Comparison of ENCODE assay signal across 8 cellular contexts in genomic region chr14:22587677-22588418, GRCh38. TPM values are rescaled to one million over a fixed set of nuclear protein-coding genes. Genes with fewer than 3 reads are reported as not detected.
DNase-seq lines count a peak whose midpoint lies in the region; ATAC-seq and TF ChIP-seq lines count a peak whose summit lies in the region.
"Not testable (repeated sequence)": the region's sequence is repeated elsewhere in the genome, so short reads cannot be mapped to it uniquely, and the experiment has no call there.

No MANE protein-coding gene starts in this region.

- 0 out of 4 replicates have a peak overlapping the region, but pooled peaks of 1 of the 2 experiments have one; percentile 75 for H4K8ac ChIP-seq in IMR-90 (ENCODE audit: low read depth in 2 of 2, low read length in 2 of 2)

- not testable (repeated sequence) for H2AFZ ChIP-seq in IMR-90 (replicated peaks; ENCODE audit: low read length, poor library complexity); neuron (ENCODE audit: low read depth, low read length)

- H2BK5ac ChIP-seq in IMR-90 (ENCODE audit: low read depth, low read length, poor library complexity, severe bottlenecking) = not testable (repeated sequence)

- H3K56ac ChIP-seq in IMR-90 (ENCODE audit: extremely low read depth, insufficient read depth, low read length) = peak overlapping the region; percentile 88; the same call in 1 of the 2 replicates

- peaks cover 35% of the 10 kb centered on the region for H3K36me3 Mint-ChIP-seq in CD8-positive, alpha-beta T cell
- peaks cover 18% of the 10 kb centered on the region for H3K36me3 Mint-ChIP-seq in T-cell
- peaks cover 17% of the 10 kb centered on the region for H3K36me3 Mint-ChIP-seq in activated naive CD8-positive, alpha-beta T cell treated with anti-CD3 and anti-CD28 coated beads, Interleukin-2, amount 10 ng/mL, durations not matched to agents 7 days and 5 days

- in situ Hi-C loops in IMR-90 (cut with MboI; ENCODE audit: low sequenced_read_pairs) = loop anchor here (10.0 kb wide), 1 partner anchor 257 kb away; no protein-coding TSS in a partner anchor

- H2AK5ac ChIP-seq in IMR-90 (ENCODE audit: low read depth, low read length) = 0 out of 2 replicates have a peak overlapping the region, but pooled peaks have one; percentile 49

- H3K27me3 Mint-ChIP-seq in CD8-positive, alpha-beta T cell (ENCODE audit: low read depth); T-cell; activated naive CD8-positive, alpha-beta T cell treated with anti-CD3 and anti-CD28 coated beads, Interleukin-2, amount 10 ng/mL, durations not matched to agents 7 days and 5 days: not testable (repeated sequence)

- peaks cover 59% of the 10 kb centered on the region for H3K4me1 ChIP-seq in CD8-positive, alpha-beta T cell (ENCODE audit: insufficient read depth, low read length)
- not testable (repeated sequence) for H3K4me1 ChIP-seq in IMR-90 (ENCODE audit: control insufficient read depth, insufficient read depth, low read length); iPS-20b (ENCODE audit: insufficient read depth, low read length)
- H3K4me1 ChIP-seq in endocrine pancreas (ENCODE audit: control insufficient read depth, insufficient read depth, low read length) (peaks cover 20% of the 10 kb centered on the region), neuron (ENCODE audit: insufficient read depth, low read length) (peaks cover 17% of the 10 kb centered on the region), testis (peaks cover 17% of the 10 kb centered on the region)

- H4K20me1 ChIP-seq in IMR-90 (ENCODE audit: insufficient read depth, low read length) = peaks cover 15% of the 10 kb centered on the region

- not testable (repeated sequence) for H3K4ac ChIP-seq in IMR-90 (ENCODE audit: low read depth, low read length)

- H4K5ac ChIP-seq in IMR-90 (ENCODE audit: low read depth, low read length) = not testable (repeated sequence)

- peaks cover 63% of the 10 kb centered on the region for H3K4me1 Mint-ChIP-seq in CD8-positive, alpha-beta T cell (ENCODE audit: low read depth)
- H3K4me1 Mint-ChIP-seq in T-cell = peaks cover 73 to 76% (median 74%) of the 10 kb centered on the region in 3 donors
- peaks cover 55% of the 10 kb centered on the region for H3K4me1 Mint-ChIP-seq in activated naive CD8-positive, alpha-beta T cell treated with anti-CD3 and anti-CD28 coated beads, Interleukin-2, amount 10 ng/mL, durations not matched to agents 7 days and 5 days

- H2BK15ac ChIP-seq in IMR-90 (ENCODE audit: low read depth, low read length) = not testable (repeated sequence)

- POLR2A ChIA-PET in CD8-positive, alpha-beta T cell (lab: Charles Lee) = interaction anchor here (1.6 to 3.2 kb wide), 6 partner anchors 10 to 235 kb away, joined by 7 to 32 read pairs (median 20); partner anchors contain the start of gene ABHD4
- POLR2A ChIA-PET in IMR-90 (lab: Charles Lee; ENCODE audit: unreplicated experiment) = interaction anchor here (0.6 to 0.9 kb wide), 3 partner anchors 11 to 395 kb away, joined by 3 to 5 read pairs (median 5); partner anchors contain the start of gene AJUBA
- POLR2A ChIA-PET in T-cell (lab: Charles Lee) = interaction anchor here (0.5 to 2.8 kb wide), 8 partner anchors 11 to 419 kb away, joined by 3 to 39 read pairs (median 6); partner anchors contain the start of genes ABHD4 (in 1 of the 2) and RBM23 (in 1 of the 2)
- POLR2A ChIA-PET in activated naive CD8-positive, alpha-beta T cell treated with anti-CD3 and anti-CD28 coated beads, Interleukin-2, amount 10 ng/mL, durations not matched to agents 7 days and 5 days (lab: Charles Lee) = interaction anchor here (0.7 to 4.0 kb wide), 11 partner anchors 8 to 715 kb away, joined by 3 to 83 read pairs (median 6); partner anchors contain the start of genes ABHD4, OR6J1, OXA1L and RBM23

- peak overlapping the region; percentile 100 for H3K27ac Mint-ChIP-seq in CD8-positive, alpha-beta T cell
- H3K27ac Mint-ChIP-seq in T-cell = peak overlapping the region; percentile 99 to 100
- peak overlapping the region; percentile 100 for H3K27ac Mint-ChIP-seq in activated naive CD8-positive, alpha-beta T cell treated with anti-CD3 and anti-CD28 coated beads, Interleukin-2, amount 10 ng/mL, durations not matched to agents 7 days and 5 days

- H2BK120ac ChIP-seq in IMR-90 (ENCODE audit: low read depth, low read length) = not testable (repeated sequence)

- H3K4me3 ChIP-seq in CD8-positive, alpha-beta T cell (ENCODE audit: low read depth, low read length) = peak overlapping the region; percentile 67
- H3K4me3 ChIP-seq in IMR-90 (ENCODE audit: insufficient read depth, low read depth, low read length) = peak overlapping the region; percentile 63
- peak overlapping the region; percentile 97 for H3K4me3 ChIP-seq in endocrine pancreas (ENCODE audit: control insufficient read depth, insufficient read depth, low read length)
- peak overlapping the region; percentile 98 for H3K4me3 ChIP-seq in iPS-20b (ENCODE audit: low read length)
- peak overlapping the region; percentile 85 for H3K4me3 ChIP-seq in neuron (ENCODE audit: low read length)
- H3K4me3 ChIP-seq in testis = peak overlapping the region; percentile 82 to 94

- not testable (repeated sequence) for H3K9me3 Mint-ChIP-seq in CD8-positive, alpha-beta T cell; T-cell; activated naive CD8-positive, alpha-beta T cell treated with anti-CD3 and anti-CD28 coated beads, Interleukin-2, amount 10 ng/mL, durations not matched to agents 7 days and 5 days

- not testable (repeated sequence) for H2AK9ac ChIP-seq in IMR-90 (replicated peaks; ENCODE audit: low read depth, low read length, poor library complexity)

- peak overlapping the region; percentile 97; the same call in 1 of the 2 replicates for H3K23ac ChIP-seq in IMR-90 (ENCODE audit: low read depth, low read length)

- H3K27me3 ChIP-seq in CD8-positive, alpha-beta T cell (ENCODE audit: insufficient read depth, low read length); IMR-90 (ENCODE audit: control insufficient read depth, insufficient read depth, low read length); endocrine pancreas (ENCODE audit: control insufficient read depth, insufficient read depth, low read length); iPS-20b (ENCODE audit: insufficient read depth, low read length); neuron (ENCODE audit: insufficient read depth, low read length); testis: not testable (repeated sequence)

- not testable (repeated sequence) for H3K36me3 ChIP-seq in CD8-positive, alpha-beta T cell (ENCODE audit: insufficient read depth, low read length); IMR-90 (ENCODE audit: control insufficient read depth, insufficient read depth, low read length); endocrine pancreas (ENCODE audit: control insufficient read depth, insufficient read depth, low read length); testis (ENCODE audit: low read depth, missing control alignments)
- 0 out of 2 replicates have a peak, but pooled peaks cover 16% of the 10 kb centered on the region for H3K36me3 ChIP-seq in iPS-20b (ENCODE audit: insufficient read depth, low read depth, low read length)
- H3K36me3 ChIP-seq in neuron (ENCODE audit: insufficient read depth, low read length) = peaks cover 14% of the 10 kb centered on the region

- DNase-seq in CD8-positive, alpha-beta T cell; IMR-90; T-cell; activated naive CD8-positive, alpha-beta T cell treated with anti-CD3 and anti-CD28 coated beads, Interleukin-2, amount 10 ng/mL, durations not matched to agents 7 days and 5 days; testis: not testable (repeated sequence)

- peak overlapping the region; percentile 98 for H3K4me3 Mint-ChIP-seq in CD8-positive, alpha-beta T cell
- H3K4me3 Mint-ChIP-seq in T-cell = peak overlapping the region; percentile 93 to 99 (median 97)
- peak overlapping the region; percentile 90 for H3K4me3 Mint-ChIP-seq in activated naive CD8-positive, alpha-beta T cell treated with anti-CD3 and anti-CD28 coated beads, Interleukin-2, amount 10 ng/mL, durations not matched to agents 7 days and 5 days

- not testable (repeated sequence) for H3K9me3 ChIP-seq in CD8-positive, alpha-beta T cell (ENCODE audit: low read length); IMR-90 (ENCODE audit: control insufficient read depth, insufficient read depth, low read length); endocrine pancreas (ENCODE audit: control insufficient read depth, low read length); iPS-20b (ENCODE audit: insufficient read depth, low read depth, low read length); neuron (ENCODE audit: low read length); testis

- dilution Hi-C loops in IMR-90 (cut with HindIII; ENCODE audit: low sequenced_read_pairs, unreplicated experiment) = not testable (repeated sequence)

- peak overlapping the region; percentile 37; the same call in 1 of the 2 replicates for H3K14ac ChIP-seq in IMR-90 (replicated peaks; ENCODE audit: low read depth, low read length)

- TF ChIP-seq CTCF in CD8-positive, alpha-beta T cell (IDR thresholded peaks at IDR 0.05); IMR-90 (conservative IDR thresholded peaks at IDR 0.05; ENCODE audit: low read depth, low read length); testis (IDR thresholded peaks at IDR 0.05): not testable (repeated sequence)

- ATAC-seq in CD8-positive, alpha-beta T cell; IMR-90 (ENCODE audit: low read depth); T-cell (replicated peaks in 1 of 4); activated naive CD8-positive, alpha-beta T cell treated with anti-CD3 and anti-CD28 coated beads, Interleukin-2, amount 10 ng/mL, durations not matched to agents 7 days and 5 days (ENCODE audit: low read depth): not testable (repeated sequence)

- not testable (repeated sequence) for H3K9me1 ChIP-seq in IMR-90 (ENCODE audit: insufficient read depth, low read length)

- not testable (repeated sequence) for BruUV-seq in IMR-90 (replicated peaks; lab: Mats Ljungman, UMichigan)

- CTCF ChIA-PET in CD8-positive, alpha-beta T cell (lab: Charles Lee) = interaction anchor here (1.4 to 9.3 kb wide), 5 partner anchors 10 to 275 kb away, joined by 4 to 105 read pairs (median 11); partner anchors contain the start of gene ABHD4
- CTCF ChIA-PET in IMR-90 (lab: Yijun Ruan, JAX) (interaction anchor here (0.7 kb wide), 1 partner anchor 58 kb away, joined by 3 read pairs; no protein-coding TSS in a partner anchor), T-cell (lab: Charles Lee) (interaction anchor here (0.6 to 6.3 kb wide), 6 partner anchors 10 to 548 kb away, joined by 3 to 82 read pairs (median 6); partner anchors contain the start of gene ABHD4 (in 1 of the 2))

- H4K91ac ChIP-seq in IMR-90 (ENCODE audit: insufficient read depth, low read depth, low read length) = not testable (repeated sequence)

- TF ChIP-seq RAD21 in IMR-90 (IDR thresholded peaks at IDR 0.05; ENCODE audit: low read length) = not testable (repeated sequence)

- intact Hi-C loops in CD8-positive, alpha-beta T cell (cut with DNase I, micrococcal nuclease) = loop anchor here (2.0 to 10.0 kb wide), 8 partner anchors 64 to 1486 kb away; partner anchors contain the start of genes HNRNPC (in 1 of the 2), LRP10 (in 1 of the 2), METTL3 (in 1 of the 2) and TMEM253 (in 1 of the 2)
- intact Hi-C loops in IMR-90 (cut with micrococcal nuclease); testis (cut with DNase I; ENCODE audit: low total_unique reads): not testable (repeated sequence)

- peak overlapping the region; percentile 80 for H3K4me2 ChIP-seq in IMR-90 (ENCODE audit: low read depth, low read length)

- H3K18ac ChIP-seq in IMR-90 (ENCODE audit: low read depth, low read length) = not testable (repeated sequence)

- H3K9ac ChIP-seq in IMR-90 (ENCODE audit: low read depth, low read length) (peak overlapping the region; percentile 89; the same call in 1 of the 2 replicates), endocrine pancreas (ENCODE audit: control insufficient read depth, insufficient read depth, low read length) (peak overlapping the region; percentile 41), iPS-20b (ENCODE audit: low read depth, low read length) (peak overlapping the region; percentile 97)

- H3K27ac ChIP-seq in CD8-positive, alpha-beta T cell (ENCODE audit: low read depth, low read length) = peak overlapping the region; percentile 99
- not testable (repeated sequence) for H3K27ac ChIP-seq in IMR-90 (ENCODE audit: insufficient read depth, low read length); iPS-20b (ENCODE audit: low read length); testis

- TF ChIP-seq POLR2A in IMR-90 (IDR thresholded peaks at IDR 0.05; ENCODE audit: low read depth, low read length); testis (IDR thresholded peaks at IDR 0.05): not testable (repeated sequence)

- 58% methylated on average over 2 of the region's 10 CpGs; no CpG with 5 or more reads in 1 of the 2 experiments for WGBS in IMR-90 (ENCODE audit: extremely low coverage in 2 of 2, insufficient read length in 1 of 2), 2 experiments
- 60 to 68% methylated on average over 10 of the region's 10 CpGs for WGBS in testis, 2 donors

- H2BK20ac ChIP-seq in IMR-90 (ENCODE audit: low read depth, low read length) = not testable (repeated sequence)

- H3K79me1 ChIP-seq in IMR-90 (ENCODE audit: low read depth in 1 of 2, low read length in 2 of 2) = peaks cover 12 to 39% of the 10 kb centered on the region in 2 experiments

RNA-seq across cellular contexts. Expression of gene DAD1, which starts 1.2 kb away (rescaled TPM):
- total RNA-seq in CD8-positive, alpha-beta T cell = 10 to 100 TPM; 27.2 to 35.6 TPM
- 396 and 449 TPM in 2 replicates for total RNA-seq in IMR-90 (2012; rRNA removed)
- polyA plus RNA-seq in IMR-90 (2012; rRNA removed) = 448 and 496 TPM in 2 replicates
- 412 and 479 TPM in 2 replicates for polyA plus RNA-seq in IMR-90 (2012; cell fraction: cytosol; rRNA removed)
- 92.7 and 197 TPM in 2 replicates for polyA plus RNA-seq in IMR-90 (2012; cell fraction: nucleus; rRNA removed; ENCODE audit: low replicate concordance)
- 100 to 1,000 TPM in 4 of 5 donors, 10 to 100 TPM in 1; 80.9 to 127 (median 113) TPM for total RNA-seq in T-cell
- 100 to 1,000 TPM; 124 to 148 TPM for total RNA-seq in activated naive CD8-positive, alpha-beta T cell treated with anti-CD3 and anti-CD28 coated beads, Interleukin-2, amount 10 ng/mL, durations not matched to agents 7 days and 5 days
- total RNA-seq in testis = 100 to 1,000 TPM; 209 to 235 TPM
- polyA plus RNA-seq in testis (ENCODE audit: insufficient read depth, low read depth, low replicate concordance) = 350 TPM

RNA-seq across cellular contexts. Expression of gene ABHD4, which starts 10.3 kb away (rescaled TPM):
- 1 to 10 TPM; 7.9 to 8.3 TPM for total RNA-seq in CD8-positive, alpha-beta T cell
- total RNA-seq in IMR-90 (2012; rRNA removed) = 5.0 and 5.3 TPM in 2 replicates
- 21.8 and 22.0 TPM in 2 replicates for polyA plus RNA-seq in IMR-90 (2012; rRNA removed)
- polyA plus RNA-seq in IMR-90 (2012; cell fraction: cytosol; rRNA removed) = 13.3 and 23.6 TPM in 2 replicates
- polyA plus RNA-seq in IMR-90 (2012; cell fraction: nucleus; rRNA removed; ENCODE audit: low replicate concordance) = 22.2 and 25.4 TPM in 2 replicates
- 10 to 100 TPM; 10.1 to 20.9 (median 17.3) TPM for total RNA-seq in T-cell
- 10 to 100 TPM; 13.0 to 17.9 TPM for total RNA-seq in activated naive CD8-positive, alpha-beta T cell treated with anti-CD3 and anti-CD28 coated beads, Interleukin-2, amount 10 ng/mL, durations not matched to agents 7 days and 5 days
- 100 to 1,000 TPM; 122 to 158 TPM for total RNA-seq in testis
- 111 TPM for polyA plus RNA-seq in testis (ENCODE audit: insufficient read depth, low read depth, low replicate concordance)

RNA-seq across cellular contexts. Expression of gene OR6J1, which starts 56.3 kb away (rescaled TPM):
- total RNA-seq in CD8-positive, alpha-beta T cell = not detected
- total RNA-seq in IMR-90 (2012; rRNA removed) (not detected in 2 replicates), T-cell (not detected), testis (under 1 TPM in 1 of 2 donors, not detected in 1; 0.19 TPM)
- polyA plus RNA-seq in IMR-90 (2012; rRNA removed) (not detected in 2 replicates), testis (ENCODE audit: insufficient read depth, low read depth, low replicate concordance) (not detected)
- not detected in 2 replicates for polyA plus RNA-seq in IMR-90 (2012; cell fraction: cytosol; rRNA removed)
- polyA plus RNA-seq in IMR-90 (2012; cell fraction: nucleus; rRNA removed; ENCODE audit: low replicate concordance) = not detected in 2 replicates
- total RNA-seq in activated naive CD8-positive, alpha-beta T cell treated with anti-CD3 and anti-CD28 coated beads, Interleukin-2, amount 10 ng/mL, durations not matched to agents 7 days and 5 days = not detected

Comparison
In these comparisons a context has a peak if more than half of its experiments do, and no peak if none do; other contexts are left out.
1. H3K9ac ChIP-seq: peak in every context shown above with its lines; median percentile 97 in iPS-20b; 89 in IMR-90; 41 in endocrine pancreas.
2. RNA of gene ABHD4, which starts 10.3 kb away (total RNA-seq): 122 to 158 TPM in testis; 13.0 to 17.9 TPM in activated naive CD8-positive, alpha-beta T cell treated with anti-CD3 and anti-CD28 coated beads, Interleukin-2, amount 10 ng/mL, durations not matched to agents 7 days and 5 days, 10.1 to 20.9 TPM in T-cell, 7.9 to 8.3 TPM in CD8-positive, alpha-beta T cell and 5.0 to 5.3 TPM in IMR-90; every median in the first group is over 4 times any median in the second.
3. Peak in every context shown above with its lines, with median percentiles within 50 percentile points of each other: H3K4me3 ChIP-seq, H3K27ac Mint-ChIP-seq and H3K4me3 Mint-ChIP-seq.